In the genomic region with DNA sequence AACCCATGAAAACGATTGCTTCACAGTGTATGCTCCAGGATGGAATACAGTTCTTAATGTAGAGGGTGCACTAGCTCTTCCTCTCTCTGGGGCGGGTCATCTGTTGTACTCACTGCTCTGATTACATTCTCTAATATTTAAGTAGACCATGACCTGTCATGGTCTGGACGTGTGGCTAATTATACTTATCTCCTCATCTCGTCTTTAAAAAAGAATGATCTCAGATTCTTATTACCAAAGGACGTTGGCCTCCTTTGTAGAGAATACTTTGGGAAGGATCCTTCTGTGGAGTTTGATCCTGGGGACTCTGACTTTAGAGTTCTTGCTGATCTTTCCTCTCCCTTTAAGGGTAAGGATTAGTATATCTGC, we compare ENCODE assay signal across 8 cellular contexts. TPM values are rescaled to one million over a fixed set of nuclear protein-coding genes. Genes with fewer than 3 reads are reported as not detected.
A peak's percentile ranks its signal among the peaks of the same experiment; 100 is the strongest.
DNase-seq lines count a peak whose midpoint lies in the region; ATAC-seq and TF ChIP-seq lines count a peak whose summit lies in the region.

No MANE protein-coding gene starts in this region.

- H3K9me3 ChIP-seq in esophagus squamous epithelium = no peaks in the 10 kb centered on the region

- H3K27me3 Mint-ChIP-seq in IgD-negative memory B cell (no peaks in the 10 kb centered on the region), nephron (ENCODE audit: low read depth) (no peaks in the 10 kb centered on the region)

- TF ChIP-seq CTCF in esophagus squamous epithelium (IDR thresholded peaks at IDR 0.05) (no peak), nephron (IDR thresholded peaks at IDR 0.05; ENCODE audit: unreplicated experiment in 3 of 3) (no peak)

- peaks cover 3% of the 10 kb centered on the region for H3K36me3 Mint-ChIP-seq in IgD-negative memory B cell
- H3K36me3 Mint-ChIP-seq in nephron (ENCODE audit: low read depth) = no peaks in the 10 kb centered on the region

- H3K4me1 ChIP-seq in ACC112 (ENCODE audit: control insufficient read depth, insufficient read depth, low read length, unreplicated experiment) (peaks cover 35% of the 10 kb centered on the region), esophagus squamous epithelium (peaks cover 9 to 49% (median 27%) of the 10 kb centered on the region in 3 donors)

- no peaks in the 10 kb centered on the region for H3K36me3 ChIP-seq in ACC112 (ENCODE audit: insufficient read depth, low read length)
- H3K36me3 ChIP-seq in esophagus squamous epithelium = no peaks in the 10 kb centered on the region

- H3K79me2 ChIP-seq in ACC112 (ENCODE audit: control insufficient read depth, insufficient read depth, low read length, unreplicated experiment) = peaks cover 54% of the 10 kb centered on the region

- H3K4me1 Mint-ChIP-seq in IgD-negative memory B cell = peaks cover 61 to 65% (median 65%) of the 10 kb centered on the region in 3 donors
- H3K4me1 Mint-ChIP-seq in nephron = peaks cover 53% of the 10 kb centered on the region

- H3K27me3 ChIP-seq in ACC112 (ENCODE audit: insufficient read depth, low read length) = no peaks in the 10 kb centered on the region
- H3K27me3 ChIP-seq in esophagus squamous epithelium = no peaks in the 10 kb centered on the region

- peak overlapping the region; percentile 31 for H2AFZ ChIP-seq in ACC112 (ENCODE audit: low read length, unreplicated experiment)

- H3K4me3 ChIP-seq in ACC112 (ENCODE audit: low read depth, low read length) (peak overlapping the region; percentile 21; the same call in 1 of the 2 replicates), esophagus squamous epithelium (no peak overlapping the region)

- DNase-seq in esophagus squamous epithelium (lab: John Stamatoyannopoulos, UW) = no peak
- no peak for DNase-seq in activated naive CD4-positive, alpha-beta T cell treated with Interleukin-2 at 50 U/mL for 16 hours
- no peak for DNase-seq in activated CD4-positive, alpha-beta T cell treated with anti-CD3 and anti-CD28 coated beads, Interleukin-2, amount 50 U/mL, for 48 hours
- no peak for DNase-seq in stimulated activated CD4-positive, alpha-beta T cell treated with anti-CD3 and anti-CD28 coated beads, Interleukin-15, amount 100 ng/mL, for 24 hours

- WGBS in esophagus squamous epithelium, 2 donors = 42 to 49% methylated on average over 5 of the region's 5 CpGs

- no peak for TF ChIP-seq POLR2A in esophagus squamous epithelium (IDR thresholded peaks at IDR 0.05)

- H3K27ac Mint-ChIP-seq in IgD-negative memory B cell = peak overlapping the region; percentile 71 to 90 (median 78)
- H3K27ac Mint-ChIP-seq in nephron = peak overlapping the region; percentile 96 to 99 (median 99)

- intact Hi-C loops in esophagus squamous epithelium (cut with DNase I) = no loop called here

- H3K4me3 Mint-ChIP-seq in IgD-negative memory B cell (peak overlapping the region in 2 of 4 donors; percentile 63 to 81), nephron (peak overlapping the region; percentile 56 to 66 (median 65))

- H3K27ac ChIP-seq in ACC112 (ENCODE audit: low read depth, low read length) (peak overlapping the region; percentile 88), esophagus squamous epithelium (peak overlapping the region in 3 of 4 donors; percentile 60 to 75 (median 66))

- peaks cover 0 to 2% (median 0%) of the 10 kb centered on the region in 3 donors for H3K9me3 Mint-ChIP-seq in IgD-negative memory B cell
- no peaks in the 10 kb centered on the region for H3K9me3 Mint-ChIP-seq in nephron

- ATAC-seq in HG02884 (IDR thresholded peaks at IDR 0.05; ENCODE audit: unreplicated experiment) = no peak

RNA-seq across cellular contexts. Expression of a gene that starts 48.4 kb away (rescaled TPM):
- 24.6 TPM for polyA plus RNA-seq in IgD-negative memory B cell
- total RNA-seq in esophagus squamous epithelium = 10 to 100 TPM; 31.8 to 40.6 (median 37.7) TPM
